In the genomic region with DNA sequence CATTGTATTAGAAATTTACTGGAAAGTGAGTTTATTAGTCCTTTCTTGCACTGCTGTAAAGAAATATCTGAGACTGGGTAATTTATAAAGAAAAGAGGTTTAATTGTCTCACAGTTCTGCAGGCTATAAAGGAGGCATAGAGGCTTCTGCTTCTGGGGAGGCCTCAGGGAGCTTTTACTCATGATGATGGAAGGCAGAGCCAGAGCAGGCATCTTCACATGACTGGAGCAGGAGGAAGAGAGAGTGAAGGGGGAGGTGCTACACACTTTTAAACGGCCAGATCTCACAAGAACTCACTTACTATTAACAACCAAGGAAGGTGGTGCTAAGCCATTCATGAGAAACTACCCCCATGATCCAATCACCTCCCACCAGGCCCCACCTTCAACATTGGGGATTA, we compare ENCODE assay signal across 7 cellular contexts.
DNase-seq lines count a peak whose midpoint lies in the region; ATAC-seq, FAIRE-seq and TF ChIP-seq lines count a peak whose summit lies in the region.
"Not testable (repeated sequence)": the region's sequence is repeated elsewhere in the genome, so short reads cannot be mapped to it uniquely, and the experiment has no call there.

No MANE protein-coding gene starts in this region.

- in situ Hi-C loops in Panc1 (cut with HindIII; ENCODE audit: low pct_unique_long_range_greater_than_20kb, low sequenced_read_pairs): not testable (repeated sequence)

- not testable (repeated sequence) for H3K4me1 Mint-ChIP-seq in activated T-helper 1 cell treated with anti-CD3 and anti-CD28 coated beads, Interleukin-12 subunit alpha, Interleukin-12 subunit beta, Interleukin-2, Interleukin-4 antibody, amounts not matched to agents 30 ng/mL and 10 ng/mL and 1 ng/mL, durations not matched to agents 14 hours and 24 hours and 36 hours (ENCODE audit: low read depth)
- peaks cover 29% of the 10 kb centered on the region for H3K4me1 Mint-ChIP-seq in progenitor cell of endocrine pancreas (ENCODE audit: low read depth)

- RAD21 ChIA-PET in HCT116 (lab: Charles Lee; ENCODE audit: low non-redundant PET in 1 of 2, low total read pairs in 2 of 2, uncharacterized antibody in 2 of 2, unreplicated experiment in 2 of 2): interaction anchor here in 1 of 2 experiments (0.7 kb wide), 1 partner anchor 173 kb away, joined by 3 read pairs; no protein-coding TSS in a partner anchor

- H3K9me2 ChIP-seq in HCT116 (ENCODE audit: insufficient read depth): not testable (repeated sequence)

- not testable (repeated sequence) for H3K9me3 ChIP-seq in HCT116 (ENCODE audit: control insufficient read depth in 1 of 2, insufficient read depth in 1 of 2, low read depth in 1 of 2, low read length in 2 of 2); Panc1 (ENCODE audit: control insufficient read depth, insufficient read depth, low read depth, low read length)

- TF ChIP-seq POLR2A in HCT116 (IDR thresholded peaks at IDR 0.05; ENCODE audit: borderline replicate concordance, extremely low read depth, insufficient read depth, insufficient read length): not testable (repeated sequence)

- not testable (repeated sequence) for H2AFZ ChIP-seq in HCT116 (ENCODE audit: low read depth, low read length, poor library complexity, severe bottlenecking)

- TF ChIP-seq RAD21 in HCT116 (IDR thresholded peaks at IDR 0.05; ENCODE audit: low read depth): not testable (repeated sequence)

- H3K4me2 ChIP-seq in HCT116 (ENCODE audit: low read length): not testable (repeated sequence)

- H3K79me2 ChIP-seq in HCT116 (ENCODE audit: insufficient read depth, low read length): peaks cover 19% of the 10 kb centered on the region

- H3K27ac Mint-ChIP-seq in activated T-helper 1 cell treated with anti-CD3 and anti-CD28 coated beads, Interleukin-12 subunit alpha, Interleukin-12 subunit beta, Interleukin-2, Interleukin-4 antibody, amounts not matched to agents 30 ng/mL and 10 ng/mL and 1 ng/mL, durations not matched to agents 14 hours and 24 hours and 36 hours: peak overlapping the region; percentile 48
- peak overlapping the region; percentile 77 for H3K27ac Mint-ChIP-seq in progenitor cell of endocrine pancreas

- not testable (repeated sequence) for H3K27ac ChIP-seq in HCT116 (ENCODE audit: low read depth, low read length); Panc1 (ENCODE audit: low read length)

- not testable (repeated sequence) for H4K20me1 ChIP-seq in HCT116 (ENCODE audit: insufficient read depth)

- POLR2A ChIA-PET in HCT116 (lab: Charles Lee); Panc1 (lab: Charles Lee): not testable (repeated sequence)

- H3K9ac ChIP-seq in HCT116 (ENCODE audit: low read length): not testable (repeated sequence)

- CTCF ChIA-PET in HCT116 (lab: Charles Lee); Panc1 (lab: Charles Lee): not testable (repeated sequence)

- intact Hi-C loops in HCT116 (cut with micrococcal nuclease); Panc1 (cut with micrococcal nuclease; ENCODE audit: unreplicated experiment); activated T-helper 1 cell treated with anti-CD3 and anti-CD28 coated beads, Interleukin-12 subunit alpha, Interleukin-12 subunit beta, Interleukin-2, Interleukin-4 antibody, amounts not matched to agents 30 ng/mL and 10 ng/mL and 1 ng/mL, durations not matched to agents 14 hours and 24 hours and 36 hours (cut with micrococcal nuclease): not testable (repeated sequence)

- FAIRE-seq in bronchial epithelial cell (lab: Jason Lieb, UNC): not testable (repeated sequence)

- not testable (repeated sequence) for H3K27me3 ChIP-seq in HCT116 (ENCODE audit: insufficient read depth, low read length); Panc1 (ENCODE audit: control insufficient read depth, insufficient read depth, low read length); bronchial epithelial cell (ENCODE audit: control insufficient read depth, insufficient read depth, low read length)

- TF ChIP-seq CTCF in HCT116 (IDR thresholded peaks at IDR 0.05 in 2 of 3, conservative IDR thresholded peaks at IDR 0.05 in 1 of 3; ENCODE audit: borderline replicate concordance in 1 of 3, insufficient read depth in 1 of 3, low read depth in 2 of 3, low read length in 2 of 3); Panc1 (IDR thresholded peaks at IDR 0.05); bronchial epithelial cell (IDR thresholded peaks at IDR 0.05; ENCODE audit: insufficient read depth, low read length, severe bottlenecking); epithelial cell of esophagus (IDR thresholded peaks at IDR 0.05; ENCODE audit: insufficient read depth, low read depth, low read length, missing control alignments); progenitor cell of endocrine pancreas (IDR thresholded peaks at IDR 0.05; ENCODE audit: unreplicated experiment): not testable (repeated sequence)

- H3K27me3 Mint-ChIP-seq in activated T-helper 1 cell treated with anti-CD3 and anti-CD28 coated beads, Interleukin-12 subunit alpha, Interleukin-12 subunit beta, Interleukin-2, Interleukin-4 antibody, amounts not matched to agents 30 ng/mL and 10 ng/mL and 1 ng/mL, durations not matched to agents 14 hours and 24 hours and 36 hours (ENCODE audit: insufficient read depth); progenitor cell of endocrine pancreas: not testable (repeated sequence)

- H3K4me3 Mint-ChIP-seq in activated T-helper 1 cell treated with anti-CD3 and anti-CD28 coated beads, Interleukin-12 subunit alpha, Interleukin-12 subunit beta, Interleukin-2, Interleukin-4 antibody, amounts not matched to agents 30 ng/mL and 10 ng/mL and 1 ng/mL, durations not matched to agents 14 hours and 24 hours and 36 hours; progenitor cell of endocrine pancreas (ENCODE audit: low read depth): not testable (repeated sequence)

- H3K9me3 Mint-ChIP-seq in activated T-helper 1 cell treated with anti-CD3 and anti-CD28 coated beads, Interleukin-12 subunit alpha, Interleukin-12 subunit beta, Interleukin-2, Interleukin-4 antibody, amounts not matched to agents 30 ng/mL and 10 ng/mL and 1 ng/mL, durations not matched to agents 14 hours and 24 hours and 36 hours; progenitor cell of endocrine pancreas (ENCODE audit: low read depth): not testable (repeated sequence)

- H3K36me3 ChIP-seq in HCT116 (ENCODE audit: control insufficient read depth in 1 of 2, insufficient read depth in 2 of 2, low read length in 2 of 2); Panc1 (ENCODE audit: control insufficient read depth, insufficient read depth, low read length); bronchial epithelial cell (ENCODE audit: control insufficient read depth, insufficient read depth, low read length): not testable (repeated sequence)

- not testable (repeated sequence) for ATAC-seq in HCT116, Panc1

- H3K4me1 ChIP-seq in HCT116 (ENCODE audit: control insufficient read depth in 1 of 2, insufficient read depth in 2 of 2, low read length in 2 of 2); Panc1 (ENCODE audit: control insufficient read depth, insufficient read depth, low read length): not testable (repeated sequence)

- H3K36me3 Mint-ChIP-seq in activated T-helper 1 cell treated with anti-CD3 and anti-CD28 coated beads, Interleukin-12 subunit alpha, Interleukin-12 subunit beta, Interleukin-2, Interleukin-4 antibody, amounts not matched to agents 30 ng/mL and 10 ng/mL and 1 ng/mL, durations not matched to agents 14 hours and 24 hours and 36 hours (ENCODE audit: low read depth): peaks cover 19% of the 10 kb centered on the region
- H3K36me3 Mint-ChIP-seq in progenitor cell of endocrine pancreas (ENCODE audit: insufficient read depth): peaks cover 15% of the 10 kb centered on the region

- H3K4me3 ChIP-seq in HCT116 (replicated peaks in 1 of 2; ENCODE audit: low read depth in 1 of 2, low read length in 2 of 2); Panc1 (ENCODE audit: low read depth in 2 of 2, low read length in 2 of 2); bronchial epithelial cell (ENCODE audit: low read depth, low read length); epithelial cell of esophagus (ENCODE audit: low read length): not testable (repeated sequence)

- DNase-seq in HCT116 (ENCODE audit: low read depth, low spot score); Panc1 (ENCODE audit: low read depth, low spot score); activated T-helper 1 cell treated with anti-CD3 and anti-CD28 coated beads, Interleukin-12 subunit alpha, Interleukin-12 subunit beta, Interleukin-2, Interleukin-4 antibody, amounts not matched to agents 30 ng/mL and 10 ng/mL and 1 ng/mL, durations not matched to agents 14 hours and 24 hours and 36 hours (ENCODE audit: low spot score); progenitor cell of endocrine pancreas (ENCODE audit: low spot score, unreplicated experiment): not testable (repeated sequence)
- DNase-seq in bronchial epithelial cell (ENCODE audit: low read depth) (peak; percentile 20), epithelial cell of esophagus (ENCODE audit: low read depth) (peak; percentile 32), iris pigment epithelial cell (ENCODE audit: low read depth) (peak; percentile 6)

- BruUV-seq in HCT116 (replicated peaks; lab: Mats Ljungman, UMichigan): TSS peak; percentile 3
- BruUV-seq in Panc1 (replicated peaks; lab: Mats Ljungman, UMichigan): TSS peak; percentile 16
